In the genomic region with DNA sequence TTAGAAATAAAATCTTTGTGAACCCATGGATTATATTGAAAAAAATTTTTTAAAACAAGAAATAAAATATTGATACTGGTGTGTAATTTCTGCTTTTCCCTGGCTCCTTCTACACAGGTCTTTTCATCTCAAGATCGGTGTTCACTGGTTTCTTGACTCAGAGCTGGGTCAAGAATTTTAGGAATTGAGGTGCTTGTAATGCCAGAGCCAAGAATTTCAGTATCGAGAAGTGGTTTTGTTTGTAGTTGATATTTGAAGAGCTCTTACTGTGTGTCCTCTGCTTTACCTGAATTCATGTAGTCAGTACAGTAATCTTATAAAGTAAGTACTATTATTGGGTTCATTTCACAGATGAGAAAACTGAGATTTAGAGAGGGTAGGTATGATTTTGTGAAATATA, we compare ENCODE assay signal across 31 cellular contexts.
"Had no signal": no experiment of that assay in that cellular context is flagged by ENCODE, and none has a peak within 500 bp of the region (broad histone marks: within the 10 kb centered on the region; RNA-seq: fewer than 3 reads in every experiment).

No MANE protein-coding gene starts in this region.

- H3K9me3 ChIP-seq: ascending aorta had no signal

- H3K27ac ChIP-seq: ascending aorta, cardiac muscle cell, VCaP had no signal

- DNase-seq: activated B cell treated with CpG ODN at 0.5 μM for 24 hours; activated CD4-positive, alpha-beta memory T cell treated with anti-CD3 and anti-CD28 coated beads for 36 hours; activated CD4-positive, alpha-beta T cell treated with anti-CD3 and anti-CD28 coated beads for 4 hours; activated CD4-positive, alpha-beta T cell treated with anti-CD3 and anti-CD28 coated beads, Interleukin-2, amount 10 ng/mL, durations not matched to agents 24 days and 14 days; activated CD4-positive, alpha-beta T cell treated with anti-CD3 and anti-CD28 coated beads, Interleukin-2, amount 50 U/mL, for 1 hour; activated CD4-positive, alpha-beta T cell treated with anti-CD3 and anti-CD28 coated beads, Interleukin-2, amount 50 U/mL, for 4 hours; activated CD4-positive, CD25-positive, alpha-beta regulatory T cell treated with anti-CD3 and anti-CD28 coated beads, Interleukin-2, amount 50 U/mL, for 72 hours; activated CD8-positive, alpha-beta memory T cell treated with anti-CD3 and anti-CD28 coated beads, Interleukin-2, amount 50 U/mL, for 4 hours; activated CD8-positive, alpha-beta T cell treated with anti-CD3 and anti-CD28 coated beads for 36 hours; activated effector memory CD4-positive, alpha-beta T cell treated with anti-CD3 and anti-CD28 coated beads, Interleukin-2, amount 50 U/mL, for 16 hours; activated naive CD4-positive, alpha-beta T cell treated with anti-CD3 and anti-CD28 coated beads, Interleukin-2, amount 10 ng/mL, durations not matched to agents 7 days and 5 days; activated naive CD4-positive, alpha-beta T cell treated with Interleukin-2 at 50 U/mL for 16 hours; activated naive CD8-positive, alpha-beta T cell treated with anti-CD3 and anti-CD28 coated beads, Interleukin-2, amount 10 ng/mL, durations not matched to agents 7 days and 5 days; activated naive CD8-positive, alpha-beta T cell treated with anti-CD3 and anti-CD28 coated beads, Interleukin-2, amount 50 U/mL, for 24 hours; activated T-cell treated with anti-CD3 and anti-CD28 coated beads for 4 hours; activated T-cell treated with anti-CD3 and anti-CD28 coated beads, Interleukin-2, amount 50 U/mL, for 1 hour; activated T-cell treated with anti-CD3 and anti-CD28 coated beads, Interleukin-2, amount 50 U/mL, for 4 hours; activated T-cell treated with anti-CD3 and anti-CD28 coated beads, Interleukin-2, amount 50 U/mL, for 72 hours; amygdala; anterior cingulate cortex; caudate nucleus; cerebellar nuclear complex; T-helper 1 cell; T-helper 2 cell; T-helper 9 cell had no signal

- ATAC-seq: activated CD8-positive, alpha-beta T cell treated with anti-CD3 and anti-CD28 coated beads for 36 hours; activated naive CD8-positive, alpha-beta T cell treated with anti-CD3 and anti-CD28 coated beads, Interleukin-2, amount 50 U/mL, for 24 hours; activated T-cell treated with anti-CD3 and anti-CD28 coated beads, Interleukin-2, amount 50 U/mL, for 4 hours; activated T-cell treated with anti-CD3 and anti-CD28 coated beads, Interleukin-2, amount 50 U/mL, for 72 hours; activated T-helper 17 cell treated with anti-CD3 and anti-CD28 coated beads, Interleukin-2, amount 50 U/mL, for 72 hours had no signal

- H3K4me3 ChIP-seq: ascending aorta, cardiac muscle cell had no signal

- H3K36me3 ChIP-seq: ascending aorta, cardiac muscle cell had no signal

- FAIRE-seq: bronchial epithelial cell, TTC549 had no signal

- H3K4me1 ChIP-seq: ascending aorta had no signal

- H3K27me3 ChIP-seq: ascending aorta, cardiac muscle cell had no signal
